In the genomic region with DNA sequence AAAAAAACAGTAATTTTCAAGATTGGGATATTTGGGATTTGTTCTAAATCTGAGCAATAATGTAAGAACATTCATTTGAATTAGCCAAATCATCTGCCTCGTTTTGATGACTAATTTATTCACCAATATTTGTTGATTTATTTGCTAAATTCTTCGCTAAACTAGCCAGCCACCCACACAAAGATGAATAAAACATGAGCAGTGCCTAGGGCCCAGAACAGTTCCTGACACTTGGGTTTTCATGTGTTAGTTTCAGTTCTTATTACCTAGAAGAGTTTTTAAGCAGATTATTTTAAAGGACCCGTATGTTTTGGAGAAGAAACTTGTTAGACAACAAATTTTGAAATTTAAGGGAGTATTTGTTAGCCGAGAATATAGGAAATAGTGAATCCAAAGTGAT, we compare ENCODE assay signal across 8 cellular contexts. TPM values are rescaled to one million over a fixed set of nuclear protein-coding genes. Genes with fewer than 3 reads are reported as not detected.
DNase-seq lines count a peak whose midpoint lies in the region; ATAC-seq lines count a peak whose summit lies in the region.

No MANE protein-coding gene starts in this region.

- peak overlapping the region; percentile 86 for H3K4me3 ChIP-seq in HUES48 (ENCODE audit: low read depth, low read length)

- peak; percentile 36 for ATAC-seq in GM19467 (IDR thresholded peaks at IDR 0.05; ENCODE audit: unreplicated experiment)
- ATAC-seq in activated naive CD4-positive, alpha-beta T cell treated with anti-CD3 and anti-CD28 coated beads, Interleukin-2, amount 50 U/mL, for 72 hours = no peak

- H3K27me3 ChIP-seq in HUES48 (ENCODE audit: control insufficient read depth, insufficient read depth, low read length) = no peaks in the 10 kb centered on the region

- H3K27me3 Mint-ChIP-seq in immature natural killer cell (ENCODE audit: low read depth in 3 of 3) = peaks cover 4 to 18% (median 13%) of the 10 kb centered on the region in 3 donors

- H3K4me1 Mint-ChIP-seq in immature natural killer cell = peaks cover 52 to 69% of the 10 kb centered on the region in 2 donors

- H3K36me3 ChIP-seq in HUES48 (ENCODE audit: control insufficient read depth, insufficient read depth, low read length) = 0 out of 2 replicates have a peak, but pooled peaks cover 3% of the 10 kb centered on the region

- peak overlapping the region; percentile 89 to 97 (median 94) for H3K4me3 Mint-ChIP-seq in immature natural killer cell

- DNase-seq in Daoy (ENCODE audit: low read depth) (peak; percentile 13), immature natural killer cell (peak; percentile 45 to 52 (median 48)), NCI-H2196 treated with DMSO at 0.1 percent for 48 hours (lab: John Stamatoyannopoulos, UW; ENCODE audit: unreplicated experiment) (no peak), NCI-H1105 (lab: John Stamatoyannopoulos, UW) (no peak)
- DNase-seq in activated naive CD4-positive, alpha-beta T cell treated with anti-CD3 and anti-CD28 coated beads, Interleukin-2, amount 50 U/mL, for 72 hours (ENCODE audit: low spot score in 2 of 2) = no peak
- DNase-seq in stimulated activated CD8-positive, alpha-beta memory T cell treated with anti-CD3 and anti-CD28 coated beads, Interleukin-4, amount 100 ng/mL, for 24 hours (ENCODE audit: low read depth) = peak; percentile 7

- H3K36me3 Mint-ChIP-seq in activated naive CD4-positive, alpha-beta T cell treated with anti-CD3 and anti-CD28 coated beads, Interleukin-2, amount 50 U/mL, for 72 hours = peaks cover 20% of the 10 kb centered on the region in 2 donors
- peaks cover 0 to 2% (median 0%) of the 10 kb centered on the region in 3 donors for H3K36me3 Mint-ChIP-seq in immature natural killer cell

- peak overlapping the region; percentile 93 to 99 for H3K27ac Mint-ChIP-seq in activated naive CD4-positive, alpha-beta T cell treated with anti-CD3 and anti-CD28 coated beads, Interleukin-2, amount 50 U/mL, for 72 hours
- peak overlapping the region; percentile 91 to 98 (median 96) for H3K27ac Mint-ChIP-seq in immature natural killer cell

- H3K9me3 ChIP-seq in HUES48 (ENCODE audit: control insufficient read depth, insufficient read depth, low read length) = no peaks in the 10 kb centered on the region

- no peaks in the 10 kb centered on the region for H3K9me3 Mint-ChIP-seq in activated naive CD4-positive, alpha-beta T cell treated with anti-CD3 and anti-CD28 coated beads, Interleukin-2, amount 50 U/mL, for 72 hours
- H3K9me3 Mint-ChIP-seq in immature natural killer cell = no peaks in the 10 kb centered on the region

- H3K27ac ChIP-seq in HUES48 (ENCODE audit: low read depth, low read length) = peak overlapping the region; percentile 98

- H3K9ac ChIP-seq in HUES48 (ENCODE audit: low read depth, low read length) = peak overlapping the region; percentile 86; the same call in 1 of the 2 replicates

- H3K4me1 ChIP-seq in HUES48 (ENCODE audit: control insufficient read depth, insufficient read depth, low read length) = peaks cover 25% of the 10 kb centered on the region

RNA-seq across cellular contexts. Expression of a gene that starts 1.5 kb away (rescaled TPM):
- 37.8 and 38.5 TPM in 2 replicates for total RNA-seq in Daoy (2014; rRNA removed; shearing (Covaris generic))
- 10 to 100 TPM; 66.5 to 67.2 TPM for total RNA-seq in activated naive CD4-positive, alpha-beta T cell treated with anti-CD3 and anti-CD28 coated beads, Interleukin-2, amount 50 U/mL, for 72 hours
- 10 to 100 TPM; 15.7 to 26.2 (median 16.5) TPM for polyA plus RNA-seq in immature natural killer cell

Comparison
In these comparisons a context has a peak if more than half of its experiments do, and no peak if none do; other contexts are left out.
1. DNase-seq: peak in Daoy (single experiment), immature natural killer cell (3 of 3) and stimulated activated CD8-positive, alpha-beta memory T cell treated with anti-CD3 and anti-CD28 coated beads, Interleukin-4, amount 100 ng/mL, for 24 hours (single experiment); none in activated naive CD4-positive, alpha-beta T cell treated with anti-CD3 and anti-CD28 coated beads, Interleukin-2, amount 50 U/mL, for 72 hours (0 of 2), NCI-H2196 treated with DMSO at 0.1 percent for 48 hours (single experiment) and NCI-H1105 (single experiment).